8 cellular contexts compared by ENCODE assay signal in genomic region chr2:85596486-85597143, GRCh38. TPM values are rescaled to one million over a fixed set of nuclear protein-coding genes. Genes with fewer than 3 reads are reported as not detected.
DNase-seq lines count a peak whose midpoint lies in the region; ATAC-seq and TF ChIP-seq lines count a peak whose summit lies in the region.

No MANE protein-coding gene starts in this region.

- no peaks in the 10 kb centered on the region for H3K9me3 Mint-ChIP-seq in T-cell

- ATAC-seq in T-cell (replicated peaks in 1 of 4), result no peak
- no peak for ATAC-seq in HG02623 (IDR thresholded peaks at IDR 0.05; ENCODE audit: unreplicated experiment)
- ATAC-seq in GM18517 (IDR thresholded peaks at IDR 0.05; ENCODE audit: unreplicated experiment), result no peak

- no peak for TF ChIP-seq CTCF in GM12865 (IDR thresholded peaks at IDR 0.05; ENCODE audit: insufficient read depth, low read depth, low read length, missing control alignments)
- TF ChIP-seq CTCF in fibroblast of the aortic adventitia (IDR thresholded peaks at IDR 0.05; ENCODE audit: insufficient read depth, low read length), result no peak

- peaks cover 32 to 40% (median 39%) of the 10 kb centered on the region in 3 donors for H3K4me1 Mint-ChIP-seq in T-cell

- POLR2A ChIA-PET in T-cell (lab: Charles Lee), result interaction anchor here (0.6 kb wide), 2 partner anchors 19 to 32 kb away, joined by 3 to 6 read pairs; no protein-coding TSS in a partner anchor

- peak overlapping the region; percentile 57 to 74 for H3K27ac Mint-ChIP-seq in T-cell

- no peak for DNase-seq in GM12865 (ENCODE audit: low read depth)
- DNase-seq in T-cell, result no peak
- DNase-seq in fibroblast of the aortic adventitia (ENCODE audit: low read depth), result no peak
- no peak for DNase-seq in skeletal muscle cell (ENCODE audit: low read depth)
- no peak for DNase-seq in activated CD8-positive, alpha-beta memory T cell treated with anti-CD3 and anti-CD28 coated beads for 24 hours
- no peak for DNase-seq in cortex of kidney (lab: John Stamatoyannopoulos, UW)

- H3K4me3 ChIP-seq in GM12865 (ENCODE audit: low read depth, low read length) (peak overlapping the region; percentile 86), fibroblast of the aortic adventitia (ENCODE audit: low read depth, low read length) (peak overlapping the region; percentile 100), skeletal muscle cell (ENCODE audit: low read depth, low read length) (peak overlapping the region; percentile 53)

- H3K36me3 Mint-ChIP-seq in T-cell, result peaks cover 3% of the 10 kb centered on the region

- CTCF ChIA-PET in T-cell (lab: Charles Lee), result interaction anchor here in 1 of 2 donors (0.5 to 1.6 kb wide), 2 partner anchors 40 to 107 kb away, joined by 3 read pairs; no protein-coding TSS in a partner anchor

- peak overlapping the region; percentile 99 for H3K4me3 Mint-ChIP-seq in T-cell

- H3K27me3 Mint-ChIP-seq in T-cell, result no peaks in the 10 kb centered on the region

RNA-seq across cellular contexts. Expression of gene RNF181, which starts 1.1 kb away (rescaled TPM):
- total RNA-seq in T-cell (10 to 100 TPM; 49.9 to 74.6 (median 64.3) TPM), fibroblast of the aortic adventitia (ENCODE audit: low replicate concordance) (86.7 and 213 TPM in 2 replicates)

RNA-seq across cellular contexts. Expression of gene TMEM150A, which starts 5.9 kb away (rescaled TPM):
- total RNA-seq in T-cell (10 to 100 TPM in 3 of 5 donors, 1 to 10 TPM in 2; 8.4 to 17.1 (median 16.2) TPM), fibroblast of the aortic adventitia (ENCODE audit: low replicate concordance) (7.4 and 8.6 TPM in 2 replicates)

RNA-seq across cellular contexts. Expression of gene VAMP5, which starts 12.4 kb away (rescaled TPM):
- total RNA-seq in T-cell, result 10 to 100 TPM; 25.0 to 40.1 (median 33.9) TPM
- 33.8 and 56.2 TPM in 2 replicates for total RNA-seq in fibroblast of the aortic adventitia (ENCODE audit: low replicate concordance)

RNA-seq across cellular contexts. Expression of gene C2orf68, which starts 15.3 kb away (rescaled TPM):
- total RNA-seq in T-cell (10 to 100 TPM; 45.3 to 77.9 (median 62.4) TPM), fibroblast of the aortic adventitia (ENCODE audit: low replicate concordance) (4.6 and 22.2 TPM in 2 replicates)

RNA-seq across cellular contexts. Expression of gene VAMP8, which starts 19.2 kb away (rescaled TPM):
- total RNA-seq in T-cell (100 to 1,000 TPM in 1 of 5 donors, 10 to 100 TPM in 4; 76.2 to 102 (median 84.5) TPM), fibroblast of the aortic adventitia (ENCODE audit: low replicate concordance) (0.54 and 1.7 TPM in 2 replicates)
